Comparison of ENCODE assay signal across 16 cellular contexts in the genomic region with DNA sequence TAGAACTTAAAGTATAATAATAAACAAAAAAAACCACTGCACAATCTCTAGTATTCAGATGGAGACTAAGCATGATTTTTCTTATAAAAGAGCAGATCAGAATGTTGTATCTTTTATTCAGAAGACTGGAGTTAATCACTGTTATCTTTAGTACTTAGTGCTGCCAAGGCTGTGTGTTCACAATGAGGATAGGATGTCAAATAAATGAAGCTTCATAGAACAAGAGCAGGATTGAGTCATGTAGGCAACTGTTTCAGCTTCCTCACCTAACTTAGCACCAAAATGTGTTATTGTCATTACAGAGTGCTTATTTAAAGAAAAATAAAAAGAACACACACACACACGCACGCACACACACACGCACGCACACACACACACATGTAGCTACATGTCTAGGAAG. TPM values are rescaled to one million over a fixed set of nuclear protein-coding genes. Genes with fewer than 3 reads are reported as not detected.
DNase-seq lines count a peak whose midpoint lies in the region; ATAC-seq and TF ChIP-seq lines count a peak whose summit lies in the region.
"Had no signal": no experiment of that assay in that cellular context is flagged by ENCODE, and none has a peak within 500 bp of the region (broad histone marks: within the 10 kb centered on the region; RNA-seq: fewer than 3 reads in every experiment).

No MANE protein-coding gene starts in this region.

- peak; percentile 61 for DNase-seq in amniotic epithelial cell (ENCODE audit: low read depth)
- DNase-seq in fibroblast of the aortic adventitia (ENCODE audit: low read depth) = peak; percentile 77
- no peak for DNase-seq in activated CD8-positive, alpha-beta memory T cell treated with anti-CD3 and anti-CD28 coated beads, Interleukin-2, amount 50 U/mL, for 4 hours
- DNase-seq in retina = no peak
- no peak for DNase-seq in GM20000 (ENCODE audit: low spot score)
- DNase-seq in T-helper 17 cell = no peak
- DNase-seq: ACHN; AML-193; Caco-2; CD4-positive, alpha-beta T cell; HCEC 1CT had no signal

- H3K27ac ChIP-seq in KOPT-K1 (ENCODE audit: low read depth, low read length, poor library complexity, severe bottlenecking) = peak overlapping the region; percentile 96
- H3K27ac ChIP-seq: C4-2B, HL-60 had no signal

- ATAC-seq in T-helper 17 cell = no peak
- ATAC-seq: GM23338 had no signal

- H3K4me3 ChIP-seq in fibroblast of the aortic adventitia (ENCODE audit: low read depth, low read length) = no peak overlapping the region
- H3K4me3 ChIP-seq: GM23338 had no signal

- no peak overlapping the region for H3K27ac Mint-ChIP-seq in T-helper 17 cell
- H3K27ac Mint-ChIP-seq: CD4-positive, alpha-beta T cell; GM23338 had no signal

- peaks cover 2% of the 10 kb centered on the region for H3K36me3 Mint-ChIP-seq in T-helper 17 cell (ENCODE audit: low read depth)

- no peak overlapping the region for H3K4me3 Mint-ChIP-seq in T-helper 17 cell
- H3K4me3 Mint-ChIP-seq: CD4-positive, alpha-beta T cell; GM23338 had no signal

- H3K4me1 Mint-ChIP-seq in T-helper 17 cell = peaks cover 25% of the 10 kb centered on the region
- H3K4me1 Mint-ChIP-seq: GM23338 had no signal

- H3K36me3 ChIP-seq in KOPT-K1 (ENCODE audit: insufficient read depth, low read length) = no peaks in the 10 kb centered on the region

- no peak for TF ChIP-seq CTCF in fibroblast of the aortic adventitia (IDR thresholded peaks at IDR 0.05; ENCODE audit: insufficient read depth, low read length)
- no peak for TF ChIP-seq CTCF in GM20000 (IDR thresholded peaks at IDR 0.05; ENCODE audit: extremely low read depth, missing control alignments)

- H3K27me3 Mint-ChIP-seq in T-helper 17 cell = no peaks in the 10 kb centered on the region
- H3K27me3 Mint-ChIP-seq: CD4-positive, alpha-beta T cell had no signal

- H3K9me3 ChIP-seq in KOPT-K1 (ENCODE audit: insufficient read depth, low read length, poor library complexity, severe bottlenecking) = no peaks in the 10 kb centered on the region
- peaks cover 3% of the 10 kb centered on the region for H3K9me3 ChIP-seq in T-helper 17 cell (ENCODE audit: control insufficient read depth, low read length, poor library complexity, severe bottlenecking)
- H3K9me3 ChIP-seq: Caco-2 had no signal

RNA-seq across cellular contexts. Expression of gene CDKN2B, which starts 58.1 kb away (rescaled TPM):
- 16.0 and 35.8 TPM in 2 replicates for total RNA-seq in fibroblast of the aortic adventitia (ENCODE audit: low replicate concordance)
- 1 to 10 TPM; 1.7 to 2.0 TPM for total RNA-seq in T-helper 17 cell
- total RNA-seq: CD4-positive, alpha-beta T cell; HT1080 had no signal

Comparison
In these comparisons a context has a peak if more than half of its experiments do, and no peak if none do; other contexts are left out.
1. DNase-seq: peak in amniotic epithelial cell (single experiment) and fibroblast of the aortic adventitia (single experiment); none in activated CD8-positive, alpha-beta memory T cell treated with anti-CD3 and anti-CD28 coated beads, Interleukin-2, amount 50 U/mL, for 4 hours (single experiment), retina (single experiment), GM20000 (single experiment) and T-helper 17 cell (0 of 3).